Comparison of ENCODE assay signal across 10 cellular contexts in the genomic region with DNA sequence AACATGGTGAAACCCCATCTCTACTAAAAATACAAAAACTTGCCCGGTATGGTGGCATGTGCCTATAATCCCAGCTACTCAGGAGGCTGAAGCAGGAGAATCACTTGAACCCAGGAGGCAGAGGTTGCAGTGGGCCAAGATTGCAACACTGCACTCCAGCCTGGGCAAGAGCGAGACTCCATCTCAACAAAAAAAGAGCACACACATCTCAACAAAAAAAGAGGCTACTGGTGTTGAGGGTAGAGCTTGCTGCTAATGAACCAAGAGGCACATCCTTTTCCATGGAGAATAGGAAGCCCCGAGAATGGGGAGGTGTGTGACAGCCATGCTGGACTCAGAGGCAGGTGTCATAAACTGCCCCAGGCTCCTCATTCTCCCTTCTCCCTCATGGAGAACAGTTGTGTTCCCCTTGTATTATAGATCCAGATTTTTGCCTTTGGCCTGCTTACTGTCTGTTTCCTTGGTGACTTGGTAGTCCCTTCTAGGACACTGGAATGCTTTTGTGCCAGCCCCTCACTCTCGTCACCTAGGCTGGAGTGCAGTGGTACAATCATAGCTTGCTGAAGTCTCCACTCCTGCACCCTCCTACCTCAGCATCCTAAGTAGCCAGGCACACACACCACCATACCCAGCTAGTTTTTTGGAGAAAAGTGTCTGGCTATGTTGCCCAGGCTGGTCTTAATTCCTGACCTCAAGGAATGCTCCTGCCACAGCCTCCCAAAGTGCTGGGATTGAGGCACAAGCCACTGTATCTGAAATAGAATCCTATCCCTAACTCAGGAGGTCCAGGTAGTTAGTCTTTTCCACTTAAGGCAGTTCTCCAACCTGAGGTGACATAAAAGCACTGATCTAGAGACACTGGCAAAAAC. TPM values are rescaled to one million over a fixed set of nuclear protein-coding genes. Genes with fewer than 3 reads are reported as not detected.
DNase-seq lines count a peak whose midpoint lies in the region; ATAC-seq and TF ChIP-seq lines count a peak whose summit lies in the region.
"Had no signal": no experiment of that assay in that cellular context is flagged by ENCODE, and none has a peak within 500 bp of the region (broad histone marks: within the 10 kb centered on the region; RNA-seq: fewer than 3 reads in every experiment).

No MANE protein-coding gene starts in this region.

- peaks cover 38% of the 10 kb centered on the region for H4K20me1 ChIP-seq in HCT116 (ENCODE audit: insufficient read depth)

- TF ChIP-seq RAD21 in HCT116 (IDR thresholded peaks at IDR 0.05; ENCODE audit: low read depth) = no peak

- peak overlapping the region; percentile 97; the same call in 1 of the 2 replicates for H3K27ac ChIP-seq in HCT116 (ENCODE audit: low read depth, low read length)
- H3K27ac ChIP-seq in VCaP = peak overlapping the region; percentile 98
- H3K27ac ChIP-seq in mesendoderm (ENCODE audit: low read depth, low read length) = no peak overlapping the region
- H3K27ac ChIP-seq: cardiac muscle cell had no signal

- CTCF ChIA-PET in HCT116 (lab: Charles Lee) = no interaction called here

- no peaks in the 10 kb centered on the region for H3K9me3 ChIP-seq in HCT116 (ENCODE audit: control insufficient read depth in 1 of 2, insufficient read depth in 1 of 2, low read depth in 1 of 2, low read length in 2 of 2)

- H4K8ac ChIP-seq in mesendoderm (ENCODE audit: low read depth, low read length) = no peak overlapping the region

- H3K36me3 ChIP-seq in HCT116 (ENCODE audit: control insufficient read depth in 1 of 2, insufficient read depth in 2 of 2, low read length in 2 of 2) (peaks cover 31 to 66% of the 10 kb centered on the region in 2 experiments), mesendoderm (ENCODE audit: control insufficient read depth, insufficient read depth, low read length) (peaks cover 33% of the 10 kb centered on the region)

- POLR2A ChIA-PET in HCT116 (lab: Charles Lee) = interaction anchor here (1.2 kb wide), 1 partner anchor 241 kb away, joined by 4 read pairs; no protein-coding TSS in a partner anchor

- peaks cover 6% of the 10 kb centered on the region for H3K79me1 ChIP-seq in mesendoderm (ENCODE audit: low read length)

- ATAC-seq in HCT116 (peak; percentile 35), HG03520 (IDR thresholded peaks at IDR 0.05; ENCODE audit: unreplicated experiment) (no peak)

- no peak overlapping the region for H2BK120ac ChIP-seq in mesendoderm (ENCODE audit: low read depth, low read length)

- H2BK5ac ChIP-seq in mesendoderm (ENCODE audit: low read length) = no peak overlapping the region

- H3K4me3 ChIP-seq in HCT116 (replicated peaks in 1 of 2; ENCODE audit: low read depth in 1 of 2, low read length in 2 of 2) (no peak overlapping the region), mesendoderm (ENCODE audit: low read length) (no peak overlapping the region)
- H3K4me3 ChIP-seq: cardiac muscle cell had no signal

- TF ChIP-seq POLR2A in HCT116 (IDR thresholded peaks at IDR 0.05; ENCODE audit: borderline replicate concordance, extremely low read depth, insufficient read depth, insufficient read length) = peak; percentile 69

- DNase-seq in EL (peak; percentile 52), HCT116 (ENCODE audit: low read depth, low spot score) (no peak), mesendoderm (peak; percentile 50), NCI-H2081 treated with DMSO at 0.1 percent for 48 hours (lab: John Stamatoyannopoulos, UW) (no peak), COLO668 (lab: John Stamatoyannopoulos, UW; ENCODE audit: unreplicated experiment) (no peak)
- DNase-seq: hippocampal formation, NCI-H1105 treated with DMSO at 0.1 percent for 48 hours had no signal

- RAD21 ChIA-PET in HCT116 (lab: Charles Lee; ENCODE audit: low non-redundant PET in 1 of 2, low total read pairs in 2 of 2, uncharacterized antibody in 2 of 2, unreplicated experiment in 2 of 2) = no interaction called here

- H3K4me1 ChIP-seq in HCT116 (ENCODE audit: control insufficient read depth in 1 of 2, insufficient read depth in 2 of 2, low read length in 2 of 2) = peaks cover 8 to 53% of the 10 kb centered on the region in 2 experiments
- H3K4me1 ChIP-seq in mesendoderm (ENCODE audit: control insufficient read depth, low read depth, low read length) = no peaks in the 10 kb centered on the region

- no peak overlapping the region for H3K18ac ChIP-seq in mesendoderm (ENCODE audit: low read length)

- H4K5ac ChIP-seq in mesendoderm (ENCODE audit: low read length) = no peak overlapping the region

- no CpG with 5 or more reads among the region's 4 CpGs for WGBS in mesendoderm (ENCODE audit: extremely low coverage, insufficient coverage, low lambda C conversion rate)

- no peak overlapping the region for H2AFZ ChIP-seq in HCT116 (ENCODE audit: low read depth, low read length, poor library complexity, severe bottlenecking)

- H3K4ac ChIP-seq in mesendoderm (ENCODE audit: low read depth, low read length) = no peak overlapping the region

- H3K4me2 ChIP-seq in HCT116 (ENCODE audit: low read length) = no peak overlapping the region
- H3K4me2 ChIP-seq in mesendoderm (ENCODE audit: low read length) = no peak overlapping the region

- H3K23ac ChIP-seq in mesendoderm (ENCODE audit: low read length) = no peak overlapping the region

- no peaks in the 10 kb centered on the region for H3K27me3 ChIP-seq in HCT116 (ENCODE audit: insufficient read depth, low read length)
- H3K27me3 ChIP-seq in mesendoderm (ENCODE audit: insufficient read depth, low read length, poor library complexity) = no peaks in the 10 kb centered on the region
- H3K27me3 ChIP-seq: cardiac muscle cell had no signal

- no peak overlapping the region for H3K56ac ChIP-seq in mesendoderm (ENCODE audit: low read length)

- H2BK15ac ChIP-seq in mesendoderm (replicated peaks; ENCODE audit: low read depth) = no peak overlapping the region

- H3K9ac ChIP-seq in HCT116 (ENCODE audit: low read length) = no peak overlapping the region
- no peak overlapping the region for H3K9ac ChIP-seq in mesendoderm (ENCODE audit: low read length)

- intact Hi-C loops in HCT116 (cut with micrococcal nuclease) = no loop called here

- no TSS peak for BruUV-seq in HCT116 (replicated peaks; lab: Mats Ljungman, UMichigan)

- no peak for TF ChIP-seq CTCF in HCT116 (IDR thresholded peaks at IDR 0.05 in 2 of 3, conservative IDR thresholded peaks at IDR 0.05 in 1 of 3; ENCODE audit: borderline replicate concordance in 1 of 3, insufficient read depth in 1 of 3, low read depth in 2 of 3, low read length in 2 of 3)
- TF ChIP-seq CTCF in VCaP (conservative IDR thresholded peaks at IDR 0.05) = no peak

- no peaks in the 10 kb centered on the region for H3K9me2 ChIP-seq in HCT116 (ENCODE audit: insufficient read depth)

- H3K79me2 ChIP-seq in HCT116 (ENCODE audit: insufficient read depth, low read length) (peaks cover 33% of the 10 kb centered on the region), mesendoderm (ENCODE audit: control insufficient read depth, insufficient read depth, low read length) (peaks cover 32% of the 10 kb centered on the region)

- no peak overlapping the region for H2AK5ac ChIP-seq in mesendoderm (ENCODE audit: low read length)

TF ChIP-seq in HCT116, 20 proteins besides CTCF, POLR2A, EP300 and RAD21:
- no peak for TF ChIP-seq CEBPB (IDR thresholded peaks at IDR 0.05; ENCODE audit: low read depth)
- TF ChIP-seq POLR2AphosphoS5 (IDR thresholded peaks at IDR 0.05; ENCODE audit: low read depth, low read length) = peak; percentile 78

RNA-seq across cellular contexts. Expression of gene RPL12, which starts 5.1 kb away (rescaled TPM):
- 2,679 TPM for total RNA-seq in HCT116 (2021; ENCODE audit: unreplicated experiment)
- 5,001 and 5,019 TPM in 2 replicates for polyA plus RNA-seq in HCT116 (2012)
- polyA plus RNA-seq in mesendoderm (2013, experiment 1 of 2) = 3,187 TPM
- polyA plus RNA-seq in mesendoderm (2013, experiment 2 of 2) = 3,242 TPM

RNA-seq across cellular contexts. Expression of gene LRSAM1, which starts 5.2 kb away (rescaled TPM):
- 25.9 TPM for total RNA-seq in HCT116 (2021; ENCODE audit: unreplicated experiment)
- polyA plus RNA-seq in HCT116 (2012) = 21.0 and 23.3 TPM in 2 replicates
- polyA plus RNA-seq in mesendoderm (2013, experiment 1 of 2) = 7.8 TPM
- polyA plus RNA-seq in mesendoderm (2013, experiment 2 of 2) = 8.5 TPM

RNA-seq across cellular contexts. Expression of gene ZNF79, which starts 21.9 kb away (rescaled TPM):
- total RNA-seq in HCT116 (2021; ENCODE audit: unreplicated experiment) = 5.3 TPM
- polyA plus RNA-seq in HCT116 (2012) = 2.2 and 3.0 TPM in 2 replicates
- 1.9 TPM for polyA plus RNA-seq in mesendoderm (2013, experiment 1 of 2)
- 1.8 TPM for polyA plus RNA-seq in mesendoderm (2013, experiment 2 of 2)

RNA-seq across cellular contexts. Expression of gene SLC2A8, which starts 49.1 kb away (rescaled TPM):
- 16.8 TPM for total RNA-seq in HCT116 (2021; ENCODE audit: unreplicated experiment)
- 14.7 and 15.3 TPM in 2 replicates for polyA plus RNA-seq in HCT116 (2012)
- polyA plus RNA-seq in mesendoderm (2013, experiment 1 of 2) = 10.7 TPM
- polyA plus RNA-seq in mesendoderm (2013, experiment 2 of 2) = 10.9 TPM

Comparison
In these comparisons a context has a peak if more than half of its experiments do, and no peak if none do; other contexts are left out.
1. DNase-seq: peak in EL (single experiment) and mesendoderm (single experiment); none in HCT116 (single experiment), NCI-H2081 treated with DMSO at 0.1 percent for 48 hours (single experiment) and COLO668 (single experiment).